In genomic region chr6:90123796-90124195, GRCh38 we compare ENCODE assay signal across 14 cellular contexts.
DNase-seq lines count a peak whose midpoint lies in the region; ATAC-seq and TF ChIP-seq lines count a peak whose summit lies in the region.
"Had no signal": no experiment of that assay in that cellular context is flagged by ENCODE, and none has a peak within 500 bp of the region (broad histone marks: within the 10 kb centered on the region; RNA-seq: fewer than 3 reads in every experiment).

No MANE protein-coding gene starts in this region.

- H4K20me1 ChIP-seq in DOHH2 (ENCODE audit: control insufficient read depth, insufficient read depth, low read depth, low read length) = peaks cover 46% of the 10 kb centered on the region

- H3K36me3 Mint-ChIP-seq in activated T-cell treated with anti-CD3 and anti-CD28 coated beads, Interleukin-2, amount 50 U/mL, for 72 hours (ENCODE audit: insufficient read depth in 2 of 2) = peaks cover 2 to 10% of the 10 kb centered on the region in 2 donors
- peaks cover 0 to 19% (median 16%) of the 10 kb centered on the region in 3 donors for H3K36me3 Mint-ChIP-seq in naive thymus-derived CD8-positive, alpha-beta T cell

- H3K4me2 ChIP-seq in DOHH2 (ENCODE audit: low read length) = peak overlapping the region; percentile 69
- H3K4me2 ChIP-seq: hepatocyte had no signal

- no peaks in the 10 kb centered on the region for H3K9me3 Mint-ChIP-seq in activated T-cell treated with anti-CD3 and anti-CD28 coated beads, Interleukin-2, amount 50 U/mL, for 72 hours
- H3K9me3 Mint-ChIP-seq in naive thymus-derived CD8-positive, alpha-beta T cell = no peaks in the 10 kb centered on the region
- H3K9me3 Mint-ChIP-seq: CD8-positive, alpha-beta memory T cell; neural crest cell had no signal

- peaks cover 51% of the 10 kb centered on the region for H3F3A ChIP-seq in DOHH2 (ENCODE audit: control insufficient read depth, insufficient read depth)

- H3K36me3 ChIP-seq in DOHH2 (ENCODE audit: control insufficient read depth, low read length) = peaks cover 88% of the 10 kb centered on the region
- H3K36me3 ChIP-seq: tibial artery had no signal

- peaks cover 100% of the 10 kb centered on the region for H3K79me2 ChIP-seq in DOHH2 (ENCODE audit: control insufficient read depth, low read length)
- H3K79me2 ChIP-seq: hepatocyte had no signal

- peaks cover 89% of the 10 kb centered on the region for H3K4me1 ChIP-seq in DOHH2 (ENCODE audit: control insufficient read depth, low read length)

- H3K4me1 Mint-ChIP-seq in activated T-cell treated with anti-CD3 and anti-CD28 coated beads, Interleukin-2, amount 50 U/mL, for 72 hours (ENCODE audit: low read depth) = peaks cover 71% of the 10 kb centered on the region
- peaks cover 38 to 77% (median 64%) of the 10 kb centered on the region in 4 donors for H3K4me1 Mint-ChIP-seq in naive thymus-derived CD8-positive, alpha-beta T cell

- DNase-seq in HPDE6-E6E7 (ENCODE audit: extremely low spot score) (peak; percentile 21), putamen (ENCODE audit: low spot score) (no peak)
- DNase-seq in activated T-cell treated with anti-CD3 and anti-CD28 coated beads, Interleukin-2, amount 50 U/mL, for 72 hours = peak in 1 of 2 donors; percentile 72
- no peak for DNase-seq in naive thymus-derived CD8-positive, alpha-beta T cell
- DNase-seq: caudate nucleus; CD8-positive, alpha-beta memory T cell; NCI-H1105; tibial artery had no signal

- no peaks in the 10 kb centered on the region for H3K9me3 ChIP-seq in DOHH2 (ENCODE audit: control insufficient read depth, insufficient read depth, low read length)
- H3K9me3 ChIP-seq: tibial artery had no signal

- peak overlapping the region; percentile 56; the same call in 1 of the 2 replicates for H3K4me3 ChIP-seq in DOHH2 (ENCODE audit: low read length)
- H3K4me3 ChIP-seq: hepatocyte, tibial artery had no signal

- POLR2A ChIA-PET in naive thymus-derived CD8-positive, alpha-beta T cell (lab: Charles Lee) = interaction anchor here (0.7 kb wide), 3 partner anchors 43 to 749 kb away, joined by 4 to 5 read pairs (median 4); no protein-coding TSS in a partner anchor

- no peaks in the 10 kb centered on the region for H3K9me2 ChIP-seq in DOHH2 (replicated peaks; ENCODE audit: control insufficient read depth, low read length)

- H3K27me3 Mint-ChIP-seq in activated T-cell treated with anti-CD3 and anti-CD28 coated beads, Interleukin-2, amount 50 U/mL, for 72 hours (ENCODE audit: low read depth) = no peaks in the 10 kb centered on the region
- no peaks in the 10 kb centered on the region for H3K27me3 Mint-ChIP-seq in naive thymus-derived CD8-positive, alpha-beta T cell
- H3K27me3 Mint-ChIP-seq: CD8-positive, alpha-beta memory T cell had no signal

- H3K4me3 Mint-ChIP-seq in activated T-cell treated with anti-CD3 and anti-CD28 coated beads, Interleukin-2, amount 50 U/mL, for 72 hours = peak overlapping the region in 1 of 2 donors; percentile 29
- H3K4me3 Mint-ChIP-seq in naive thymus-derived CD8-positive, alpha-beta T cell = no peak overlapping the region
- H3K4me3 Mint-ChIP-seq: CD8-positive, alpha-beta memory T cell; neural crest cell had no signal

- peak overlapping the region; percentile 69 for H3K27ac ChIP-seq in DOHH2 (ENCODE audit: low read depth, low read length)
- H3K27ac ChIP-seq: hepatocyte, tibial artery had no signal

- H3K27me3 ChIP-seq in DOHH2 (ENCODE audit: control insufficient read depth, low read length) = no peaks in the 10 kb centered on the region
- H3K27me3 ChIP-seq: hepatocyte, tibial artery had no signal

- peak; percentile 38 to 66 for ATAC-seq in activated T-cell treated with anti-CD3 and anti-CD28 coated beads, Interleukin-2, amount 50 U/mL, for 72 hours (replicated peaks in 1 of 2)
- ATAC-seq in naive thymus-derived CD8-positive, alpha-beta T cell = no peak
- no peak for ATAC-seq in GM19463 (IDR thresholded peaks at IDR 0.05; ENCODE audit: unreplicated experiment)
- no peak for ATAC-seq in GM21717 (IDR thresholded peaks at IDR 0.05; ENCODE audit: unreplicated experiment)
- ATAC-seq: sciatic nerve had no signal

- H3K27ac Mint-ChIP-seq in activated T-cell treated with anti-CD3 and anti-CD28 coated beads, Interleukin-2, amount 50 U/mL, for 72 hours = no peak overlapping the region
- H3K27ac Mint-ChIP-seq in naive thymus-derived CD8-positive, alpha-beta T cell = peak overlapping the region in 8 of 10 donors; percentile 17 to 84 (median 44)
- H3K27ac Mint-ChIP-seq: CD8-positive, alpha-beta memory T cell had no signal

- TF ChIP-seq CTCF in DOHH2 (IDR thresholded peaks at IDR 0.05; ENCODE audit: low read depth, low read length, poor library complexity, severe bottlenecking) = no peak

Comparison
In these comparisons a context has a peak if more than half of its experiments do, and no peak if none do; other contexts are left out.
1. ATAC-seq: peak in activated T-cell treated with anti-CD3 and anti-CD28 coated beads, Interleukin-2, amount 50 U/mL, for 72 hours (2 of 2); none in naive thymus-derived CD8-positive, alpha-beta T cell (0 of 2), GM19463 (single experiment) and GM21717 (single experiment).